1 cellular context compared by ENCODE assay signal in genomic region chr14:103434868-103435442, GRCh38.
TF ChIP-seq lines count a peak whose summit lies in the region.

No MANE protein-coding gene starts in this region.

TF ChIP-seq in K562, 482 proteins besides CTCF, POLR2A, EP300 and RAD21 (continued from another document):
- TF ChIP-seq CREB5 (CRISPR knock-in tag; IDR thresholded peaks at IDR 0.05) (no peak), ZNF561 (CRISPR knock-in tag; conservative IDR thresholded peaks at IDR 0.05) (no peak), ZNF717 (CRISPR knock-in tag; IDR thresholded peaks at IDR 0.05) (no peak), TAF7 (tag; IDR thresholded peaks at IDR 0.05) (no peak), RFX7 (CRISPR knock-in tag; IDR thresholded peaks at IDR 0.05) (no peak), NFE2L1 (tag; IDR thresholded peaks at IDR 0.05; ENCODE audit: borderline replicate concordance, low read depth) (no peak), HOMEZ (CRISPR knock-in tag; IDR thresholded peaks at IDR 0.05) (no peak)
- TF ChIP-seq, protein P1, sequence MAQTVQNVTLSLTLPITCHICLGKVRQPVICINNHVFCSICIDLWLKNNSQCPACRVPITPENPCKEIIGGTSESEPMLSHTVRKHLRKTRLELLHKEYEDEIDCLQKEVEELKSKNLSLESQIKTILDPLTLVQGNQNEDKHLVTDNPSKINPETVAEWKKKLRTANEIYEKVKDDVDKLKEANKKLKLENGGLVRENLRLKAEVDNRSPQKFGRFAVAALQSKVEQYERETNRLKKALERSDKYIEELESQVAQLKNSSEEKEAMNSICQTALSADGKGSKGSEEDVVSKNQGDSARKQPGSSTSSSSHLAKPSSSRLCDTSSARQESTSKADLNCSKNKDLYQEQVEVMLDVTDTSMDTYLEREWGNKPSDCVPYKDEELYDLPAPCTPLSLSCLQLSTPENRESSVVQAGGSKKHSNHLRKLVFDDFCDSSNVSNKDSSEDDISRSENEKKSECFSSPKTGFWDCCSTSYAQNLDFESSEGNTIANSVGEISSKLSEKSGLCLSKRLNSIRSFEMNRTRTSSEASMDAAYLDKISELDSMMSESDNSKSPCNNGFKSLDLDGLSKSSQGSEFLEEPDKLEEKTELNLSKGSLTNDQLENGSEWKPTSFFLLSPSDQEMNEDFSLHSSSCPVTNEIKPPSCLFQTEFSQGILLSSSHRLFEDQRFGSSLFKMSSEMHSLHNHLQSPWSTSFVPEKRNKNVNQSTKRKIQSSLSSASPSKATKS (CRISPR knock-in tag; IDR thresholded peaks at IDR 0.05) = no peak
